Comparison of ENCODE assay signal across 22 cellular contexts in genomic region chr12:43287991-43288390, GRCh38.
A peak's percentile ranks its signal among the peaks of the same experiment; 100 is the strongest.
DNase-seq lines count a peak whose midpoint lies in the region; ATAC-seq, FAIRE-seq and TF ChIP-seq lines count a peak whose summit lies in the region.
"Had no signal": no experiment of that assay in that cellular context is flagged by ENCODE, and none has a peak within 500 bp of the region (broad histone marks: within the 10 kb centered on the region; RNA-seq: fewer than 3 reads in every experiment).

No MANE protein-coding gene starts in this region.

- peak; percentile 42; the same call in 2 of the 3 replicates for ATAC-seq in K562
- ATAC-seq in naive thymus-derived CD8-positive, alpha-beta T cell, result no peak
- ATAC-seq: A549, GM12878 had no signal

- 1% methylated on average over 9 of the region's 9 CpGs for WGBS in K562 (ENCODE audit: insufficient coverage, low coverage, missing lambda C conversion rate)

- H2AFZ ChIP-seq in K562 (ENCODE audit: low read depth, low read length) (no peak overlapping the region), keratinocyte (ENCODE audit: control insufficient read depth, low read length) (peak overlapping the region; percentile 74)

- no peak for TF ChIP-seq CTCF in K562 (IDR thresholded peaks at IDR 0.05 in 2 of 3, conservative IDR thresholded peaks at IDR 0.05 in 1 of 3; ENCODE audit: insufficient read depth in 2 of 3, low read depth in 1 of 3, low read length in 3 of 3)
- no peak for TF ChIP-seq CTCF in keratinocyte (optimal IDR thresholded peaks at IDR 0.05 in 1 of 3, IDR thresholded peaks at IDR 0.05 in 1 of 3, conservative IDR thresholded peaks at IDR 0.05 in 1 of 3; ENCODE audit: extremely low read depth in 1 of 3, insufficient read depth in 2 of 3, low read length in 3 of 3)

- TF ChIP-seq EP300 in K562 (IDR thresholded peaks at IDR 0.05; ENCODE audit: low read length), result no peak

- CTCF ChIA-PET in HEK293T (lab: Yijun Ruan, JAX), result interaction anchor here (1.2 kb wide), 1 partner anchor 183 kb away, joined by 4 read pairs; no protein-coding TSS in a partner anchor
- CTCF ChIA-PET in K562 (lab: Yijun Ruan, JAX; ENCODE audit: low intra/inter-chr PET ratio), result no interaction called here
- CTCF ChIA-PET in activated CD4-positive, alpha-beta memory T cell treated with anti-CD3 and anti-CD28 coated beads, Interleukin-2, amount 10 ng/mL, durations not matched to agents 7 days and 5 days (lab: Charles Lee), result no interaction called here

- H3K27me3 ChIP-seq in K562 (ENCODE audit: control insufficient read depth in 2 of 2, insufficient read depth in 2 of 2, low read length in 2 of 2) (no peaks in the 10 kb centered on the region), keratinocyte (ENCODE audit: control insufficient read depth, extremely low read depth, insufficient read depth, low read length) (no peaks in the 10 kb centered on the region)

- intact Hi-C loops in K562 (cut with micrococcal nuclease), result no loop called here

- no peak for TF ChIP-seq POLR2A in K562 (conservative IDR thresholded peaks at IDR 0.05)

- H3K27ac Mint-ChIP-seq in activated CD4-positive, alpha-beta memory T cell treated with anti-CD3 and anti-CD28 coated beads, Interleukin-2, amount 10 ng/mL, durations not matched to agents 7 days and 5 days, result no peak overlapping the region
- H3K27ac Mint-ChIP-seq in naive thymus-derived CD8-positive, alpha-beta T cell, result no peak overlapping the region
- H3K27ac Mint-ChIP-seq: CD4-positive, alpha-beta T cell had no signal

- H3K9me3 Mint-ChIP-seq in activated CD4-positive, alpha-beta memory T cell treated with anti-CD3 and anti-CD28 coated beads, Interleukin-2, amount 10 ng/mL, durations not matched to agents 7 days and 5 days, result no peaks in the 10 kb centered on the region
- peaks cover 0 to 3% (median 0%) of the 10 kb centered on the region in 9 donors for H3K9me3 Mint-ChIP-seq in naive thymus-derived CD8-positive, alpha-beta T cell
- H3K9me3 Mint-ChIP-seq: CD4-positive, alpha-beta T cell had no signal

- FAIRE-seq in K562 (lab: Jason Lieb, UNC) (no peak), keratinocyte (lab: Jason Lieb, UNC) (no peak)
- FAIRE-seq: A549, GM12878 had no signal

- no peaks in the 10 kb centered on the region for H4K20me1 ChIP-seq in K562 (replicated peaks; ENCODE audit: control insufficient read depth, insufficient read depth, low read length)
- H4K20me1 ChIP-seq in keratinocyte (ENCODE audit: control insufficient read depth, extremely low read depth, insufficient read depth, low read length), result no peaks in the 10 kb centered on the region

- no peak for TF ChIP-seq RAD21 in K562 (CRISPR knock-in tag; conservative IDR thresholded peaks at IDR 0.05 in 1 of 2, IDR thresholded peaks at IDR 0.05 in 1 of 2)

- no peak overlapping the region for H3K4me3 Mint-ChIP-seq in activated CD4-positive, alpha-beta memory T cell treated with anti-CD3 and anti-CD28 coated beads, Interleukin-2, amount 10 ng/mL, durations not matched to agents 7 days and 5 days
- no peak overlapping the region for H3K4me3 Mint-ChIP-seq in naive thymus-derived CD8-positive, alpha-beta T cell
- H3K4me3 Mint-ChIP-seq: CD4-positive, alpha-beta T cell had no signal

- H3K9ac ChIP-seq in K562 (ENCODE audit: insufficient read depth in 1 of 2, low read depth in 2 of 2, low read length in 2 of 2), result no peak overlapping the region
- H3K9ac ChIP-seq in keratinocyte (ENCODE audit: control insufficient read depth, extremely low read depth, insufficient read depth, low read length), result peak overlapping the region; percentile 25
- H3K9ac ChIP-seq: GM23248 had no signal

- POLR2A ChIA-PET in HEK293T (lab: Yijun Ruan, JAX), result interaction anchor here (1.5 kb wide), 1 partner anchor 44 kb away, joined by 3 read pairs; no protein-coding TSS in a partner anchor
- POLR2A ChIA-PET in K562 (lab: Yijun Ruan, JAX), result interaction anchor here (0.7 kb wide), 1 partner anchor 415 kb away, joined by 3 read pairs; no protein-coding TSS in a partner anchor
- POLR2A ChIA-PET in activated CD4-positive, alpha-beta memory T cell treated with anti-CD3 and anti-CD28 coated beads, Interleukin-2, amount 10 ng/mL, durations not matched to agents 7 days and 5 days (lab: Charles Lee), result no interaction called here
- POLR2A ChIA-PET in naive thymus-derived CD8-positive, alpha-beta T cell (lab: Charles Lee), result no interaction called here

- no peaks in the 10 kb centered on the region for H3K27me3 Mint-ChIP-seq in activated CD4-positive, alpha-beta memory T cell treated with anti-CD3 and anti-CD28 coated beads, Interleukin-2, amount 10 ng/mL, durations not matched to agents 7 days and 5 days
- peaks cover 0 to 2% (median 0%) of the 10 kb centered on the region in 5 donors for H3K27me3 Mint-ChIP-seq in naive thymus-derived CD8-positive, alpha-beta T cell
- H3K27me3 Mint-ChIP-seq: CD4-positive, alpha-beta T cell had no signal

- dilution Hi-C loops in keratinocyte (cut with MboI; ENCODE audit: extremely low pct_ligation_motif_present, low sequenced_read_pairs), result no loop called here

- H3K9me1 ChIP-seq in K562 (ENCODE audit: control insufficient read depth, insufficient read depth, low read length) (no peaks in the 10 kb centered on the region), keratinocyte (ENCODE audit: control insufficient read depth, extremely low read depth, insufficient read depth, low read length) (no peaks in the 10 kb centered on the region)

- H3K36me3 ChIP-seq in K562 (ENCODE audit: control insufficient read depth, insufficient read depth, low read length), result no peaks in the 10 kb centered on the region
- H3K36me3 ChIP-seq in keratinocyte (ENCODE audit: control insufficient read depth in 2 of 2, extremely low read depth in 1 of 2, insufficient read depth in 2 of 2, low read length in 2 of 2), result no peaks in the 10 kb centered on the region
- H3K36me3 ChIP-seq: HAP-1 had no signal

- H3K27ac ChIP-seq in K562 (ENCODE audit: extremely low read depth, low read depth, low read length), result no peak overlapping the region
- H3K27ac ChIP-seq in keratinocyte (ENCODE audit: control insufficient read depth, insufficient read depth, low read length), result no peak overlapping the region
- H3K27ac ChIP-seq: A549, GM23248, RWPE1 had no signal

- H3K4me3 ChIP-seq in K562 (no peak overlapping the region), keratinocyte (ENCODE audit: control insufficient read depth in 2 of 3, extremely low read depth in 1 of 3, insufficient read depth in 2 of 3, low read depth in 1 of 3, low read length in 3 of 3) (peak overlapping the region in 2 of 3 experiments; percentile 23 to 36)
- H3K4me3 ChIP-seq: A549, GM12878, GM23248, HAP-1 had no signal

- H3K4me2 ChIP-seq in K562 (ENCODE audit: insufficient read depth, low read length) (no peak overlapping the region), keratinocyte (ENCODE audit: control insufficient read depth, extremely low read depth, insufficient read depth, low read depth, low read length) (peak overlapping the region; percentile 50)
- H3K4me2 ChIP-seq: A549 had no signal

- H3K79me2 ChIP-seq in K562 (ENCODE audit: control insufficient read depth, insufficient read depth, low read length) (no peaks in the 10 kb centered on the region), keratinocyte (ENCODE audit: control insufficient read depth, insufficient read depth, low read length) (no peaks in the 10 kb centered on the region)

- H3K36me3 Mint-ChIP-seq in activated CD4-positive, alpha-beta memory T cell treated with anti-CD3 and anti-CD28 coated beads, Interleukin-2, amount 10 ng/mL, durations not matched to agents 7 days and 5 days (ENCODE audit: low read depth), result no peaks in the 10 kb centered on the region
- H3K36me3 Mint-ChIP-seq in naive thymus-derived CD8-positive, alpha-beta T cell, result no peaks in the 10 kb centered on the region

- in situ Hi-C loops in K562 (cut with MboI), result no loop called here

- H3K4me1 ChIP-seq in K562 (replicated peaks in 1 of 2; ENCODE audit: control insufficient read depth in 2 of 2, insufficient read depth in 2 of 2, low read length in 2 of 2) (no peaks in the 10 kb centered on the region), keratinocyte (ENCODE audit: control insufficient read depth, extremely low read depth, insufficient read depth, low read length) (peaks cover 34% of the 10 kb centered on the region)
- H3K4me1 ChIP-seq: A549, HAP-1 had no signal

- no peaks in the 10 kb centered on the region for H3K4me1 Mint-ChIP-seq in activated CD4-positive, alpha-beta memory T cell treated with anti-CD3 and anti-CD28 coated beads, Interleukin-2, amount 10 ng/mL, durations not matched to agents 7 days and 5 days
- no peaks in the 10 kb centered on the region for H3K4me1 Mint-ChIP-seq in naive thymus-derived CD8-positive, alpha-beta T cell

- DNase-seq in HEK293T (ENCODE audit: extremely low spot score) (peak; percentile 17), K562 (ENCODE audit: extremely low read depth in 1 of 4, low spot score in 3 of 4) (peak in 1 of 4 experiments; percentile 8), keratinocyte (ENCODE audit: low read depth, low spot score) (no peak), retina (peak; percentile 38), SKM-1 treated with dmso at 0.1 percent for 144 hours (lab: John Stamatoyannopoulos, UW; ENCODE audit: unreplicated experiment) (no peak)
- DNase-seq in activated CD4-positive, alpha-beta memory T cell treated with anti-CD3 and anti-CD28 coated beads, Interleukin-2, amount 10 ng/mL, durations not matched to agents 7 days and 5 days, result no peak
- DNase-seq in naive thymus-derived CD8-positive, alpha-beta T cell, result no peak
- DNase-seq: CD4-positive, alpha-beta T cell; DND-41; GM23248; NCI-H1105; NCI-H146; NCI-H2029 treated with DMSO at 0.1 percent for 48 hours; NCI-H226; NCI-H510A treated with DMSO at 0.1 percent for 48 hours; NCI-H774; NK-92 treated with Interleukin-12 subunit alpha and Interleukin-12 subunit beta, amount 100 ng/mL, for 24 hours; SIG-M5 had no signal

- no TSS peak for BruUV-seq in K562 (replicated peaks; lab: Mats Ljungman, UMichigan)

- H3K9me3 ChIP-seq in K562 (replicated peaks; ENCODE audit: control insufficient read depth, insufficient read depth, low read depth, low read length), result no peaks in the 10 kb centered on the region
- no peaks in the 10 kb centered on the region for H3K9me3 ChIP-seq in keratinocyte (ENCODE audit: control insufficient read depth, low read depth, low read length)
- H3K9me3 ChIP-seq: A549, HAP-1 had no signal

TF ChIP-seq in HEK293T, 16 proteins besides CTCF, POLR2A, EP300 and RAD21:
- no peak for TF ChIP-seq NFRKB (IDR thresholded peaks at IDR 0.05)

TF ChIP-seq in K562, 482 proteins besides CTCF, POLR2A, EP300 and RAD21 (continues in another document):
- TF ChIP-seq ADNP (tag; IDR thresholded peaks at IDR 0.05) (no peak), ZNF445 (CRISPR knock-in tag; IDR thresholded peaks at IDR 0.05; ENCODE audit: low read depth) (no peak), OTX1 (CRISPR knock-in tag; IDR thresholded peaks at IDR 0.05) (no peak)

Comparison
In these comparisons a context has a peak if more than half of its experiments do, and no peak if none do; other contexts are left out.
1. DNase-seq: peak in HEK293T (single experiment) and retina (single experiment); none in keratinocyte (single experiment), activated CD4-positive, alpha-beta memory T cell treated with anti-CD3 and anti-CD28 coated beads, Interleukin-2, amount 10 ng/mL, durations not matched to agents 7 days and 5 days (single experiment), SKM-1 treated with dmso at 0.1 percent for 144 hours (single experiment) and naive thymus-derived CD8-positive, alpha-beta T cell (0 of 10).
2. POLR2A ChIA-PET loops: an anchor here in HEK293T (1.5 kb wide) and K562 (0.7 kb wide); none called in activated CD4-positive, alpha-beta memory T cell treated with anti-CD3 and anti-CD28 coated beads, Interleukin-2, amount 10 ng/mL, durations not matched to agents 7 days and 5 days and naive thymus-derived CD8-positive, alpha-beta T cell.